ENCODE assay signal across 1 cellular context in genomic region chr3:4748701-4749378, GRCh38.
TF ChIP-seq lines count a peak whose summit lies in the region.

No MANE protein-coding gene starts in this region.

TF ChIP-seq in HepG2, 621 proteins besides CTCF, POLR2A, EP300 and RAD21 (continued from another document and continues in another):
- TF ChIP-seq, protein P1, sequence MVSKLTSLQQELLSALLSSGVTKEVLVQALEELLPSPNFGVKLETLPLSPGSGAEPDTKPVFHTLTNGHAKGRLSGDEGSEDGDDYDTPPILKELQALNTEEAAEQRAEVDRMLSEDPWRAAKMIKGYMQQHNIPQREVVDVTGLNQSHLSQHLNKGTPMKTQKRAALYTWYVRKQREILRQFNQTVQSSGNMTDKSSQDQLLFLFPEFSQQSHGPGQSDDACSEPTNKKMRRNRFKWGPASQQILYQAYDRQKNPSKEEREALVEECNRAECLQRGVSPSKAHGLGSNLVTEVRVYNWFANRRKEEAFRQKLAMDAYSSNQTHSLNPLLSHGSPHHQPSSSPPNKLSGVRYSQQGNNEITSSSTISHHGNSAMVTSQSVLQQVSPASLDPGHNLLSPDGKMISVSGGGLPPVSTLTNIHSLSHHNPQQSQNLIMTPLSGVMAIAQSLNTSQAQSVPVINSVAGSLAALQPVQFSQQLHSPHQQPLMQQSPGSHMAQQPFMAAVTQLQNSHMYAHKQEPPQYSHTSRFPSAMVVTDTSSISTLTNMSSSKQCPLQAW (CRISPR knock-in tag; IDR thresholded peaks at IDR 0.05): peak; percentile 57; the same call in 1 of the 2 replicates
- TF ChIP-seq GZF1 (CRISPR knock-in tag; IDR thresholded peaks at IDR 0.05): no peak
- TF ChIP-seq ZSCAN29 (CRISPR knock-in tag; conservative IDR thresholded peaks at IDR 0.05): no peak
- TF ChIP-seq ZNF883 (CRISPR knock-in tag; IDR thresholded peaks at IDR 0.05; ENCODE audit: not compliant biosample characterization): no peak
- TF ChIP-seq, protein P2, sequence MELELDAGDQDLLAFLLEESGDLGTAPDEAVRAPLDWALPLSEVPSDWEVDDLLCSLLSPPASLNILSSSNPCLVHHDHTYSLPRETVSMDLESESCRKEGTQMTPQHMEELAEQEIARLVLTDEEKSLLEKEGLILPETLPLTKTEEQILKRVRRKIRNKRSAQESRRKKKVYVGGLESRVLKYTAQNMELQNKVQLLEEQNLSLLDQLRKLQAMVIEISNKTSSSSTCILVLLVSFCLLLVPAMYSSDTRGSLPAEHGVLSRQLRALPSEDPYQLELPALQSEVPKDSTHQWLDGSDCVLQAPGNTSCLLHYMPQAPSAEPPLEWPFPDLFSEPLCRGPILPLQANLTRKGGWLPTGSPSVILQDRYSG (CRISPR knock-in tag; IDR thresholded peaks at IDR 0.05): no peak
- TF ChIP-seq ZNF724P (CRISPR knock-in tag; IDR thresholded peaks at IDR 0.05; ENCODE audit: borderline replicate concordance): 0 out of 2 replicates have a peak, but pooled peaks have one; percentile 56
- no peak for TF ChIP-seq MXD3 (CRISPR knock-in tag; IDR thresholded peaks at IDR 0.05)
- TF ChIP-seq ZNF205 (CRISPR knock-in tag; IDR thresholded peaks at IDR 0.05): no peak
- TF ChIP-seq TAF15 (IDR thresholded peaks at IDR 0.05; ENCODE audit: low read depth, low read length, poor library complexity, severe bottlenecking): no peak
- TF ChIP-seq JUNB (CRISPR knock-in tag; IDR thresholded peaks at IDR 0.05; ENCODE audit: borderline replicate concordance): no peak
- TF ChIP-seq FLYWCH1 (CRISPR knock-in tag; IDR thresholded peaks at IDR 0.05): no peak
- TF ChIP-seq TBL1XR1 (IDR thresholded peaks at IDR 0.05; ENCODE audit: borderline replicate concordance, low read length, partially characterized antibody): no peak
- TF ChIP-seq, protein P3, sequence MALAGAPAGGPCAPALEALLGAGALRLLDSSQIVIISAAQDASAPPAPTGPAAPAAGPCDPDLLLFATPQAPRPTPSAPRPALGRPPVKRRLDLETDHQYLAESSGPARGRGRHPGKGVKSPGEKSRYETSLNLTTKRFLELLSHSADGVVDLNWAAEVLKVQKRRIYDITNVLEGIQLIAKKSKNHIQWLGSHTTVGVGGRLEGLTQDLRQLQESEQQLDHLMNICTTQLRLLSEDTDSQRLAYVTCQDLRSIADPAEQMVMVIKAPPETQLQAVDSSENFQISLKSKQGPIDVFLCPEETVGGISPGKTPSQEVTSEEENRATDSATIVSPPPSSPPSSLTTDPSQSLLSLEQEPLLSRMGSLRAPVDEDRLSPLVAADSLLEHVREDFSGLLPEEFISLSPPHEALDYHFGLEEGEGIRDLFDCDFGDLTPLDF (CRISPR knock-in tag; IDR thresholded peaks at IDR 0.05): no peak
- TF ChIP-seq KLF6 (CRISPR knock-in tag; IDR thresholded peaks at IDR 0.05): no peak
- TF ChIP-seq PTBP1 (IDR thresholded peaks at IDR 0.05; ENCODE audit: low read depth, low read length, poor library complexity, severe bottlenecking): no peak
- TF ChIP-seq SOX6 (IDR thresholded peaks at IDR 0.05): no peak
- TF ChIP-seq SOX6 (CRISPR knock-in tag; IDR thresholded peaks at IDR 0.05): peak; percentile 94
- TF ChIP-seq FOSL1 (CRISPR knock-in tag; IDR thresholded peaks at IDR 0.05; ENCODE audit: borderline replicate concordance): no peak
- TF ChIP-seq, protein P4, sequence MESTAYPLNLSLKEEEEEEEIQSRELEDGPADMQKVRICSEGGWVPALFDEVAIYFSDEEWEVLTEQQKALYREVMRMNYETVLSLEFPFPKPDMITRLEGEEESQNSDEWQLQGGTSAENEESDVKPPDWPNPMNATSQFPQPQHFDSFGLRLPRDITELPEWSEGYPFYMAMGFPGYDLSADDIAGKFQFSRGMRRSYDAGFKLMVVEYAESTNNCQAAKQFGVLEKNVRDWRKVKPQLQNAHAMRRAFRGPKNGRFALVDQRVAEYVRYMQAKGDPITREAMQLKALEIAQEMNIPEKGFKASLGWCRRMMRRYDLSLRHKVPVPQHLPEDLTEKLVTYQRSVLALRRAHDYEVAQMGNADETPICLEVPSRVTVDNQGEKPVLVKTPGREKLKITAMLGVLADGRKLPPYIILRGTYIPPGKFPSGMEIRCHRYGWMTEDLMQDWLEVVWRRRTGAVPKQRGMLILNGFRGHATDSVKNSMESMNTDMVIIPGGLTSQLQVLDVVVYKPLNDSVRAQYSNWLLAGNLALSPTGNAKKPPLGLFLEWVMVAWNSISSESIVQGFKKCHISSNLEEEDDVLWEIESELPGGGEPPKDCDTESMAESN (CRISPR knock-in tag; conservative IDR thresholded peaks at IDR 0.05): no peak
- TF ChIP-seq ZNF747 (CRISPR knock-in tag; IDR thresholded peaks at IDR 0.05; ENCODE audit: borderline replicate concordance): no peak
- TF ChIP-seq ZNF329 (CRISPR knock-in tag; IDR thresholded peaks at IDR 0.05; ENCODE audit: low read depth): no peak
- no peak for TF ChIP-seq ZNF766 (CRISPR knock-in tag; IDR thresholded peaks at IDR 0.05; ENCODE audit: borderline replicate concordance)
- TF ChIP-seq, protein P5, sequence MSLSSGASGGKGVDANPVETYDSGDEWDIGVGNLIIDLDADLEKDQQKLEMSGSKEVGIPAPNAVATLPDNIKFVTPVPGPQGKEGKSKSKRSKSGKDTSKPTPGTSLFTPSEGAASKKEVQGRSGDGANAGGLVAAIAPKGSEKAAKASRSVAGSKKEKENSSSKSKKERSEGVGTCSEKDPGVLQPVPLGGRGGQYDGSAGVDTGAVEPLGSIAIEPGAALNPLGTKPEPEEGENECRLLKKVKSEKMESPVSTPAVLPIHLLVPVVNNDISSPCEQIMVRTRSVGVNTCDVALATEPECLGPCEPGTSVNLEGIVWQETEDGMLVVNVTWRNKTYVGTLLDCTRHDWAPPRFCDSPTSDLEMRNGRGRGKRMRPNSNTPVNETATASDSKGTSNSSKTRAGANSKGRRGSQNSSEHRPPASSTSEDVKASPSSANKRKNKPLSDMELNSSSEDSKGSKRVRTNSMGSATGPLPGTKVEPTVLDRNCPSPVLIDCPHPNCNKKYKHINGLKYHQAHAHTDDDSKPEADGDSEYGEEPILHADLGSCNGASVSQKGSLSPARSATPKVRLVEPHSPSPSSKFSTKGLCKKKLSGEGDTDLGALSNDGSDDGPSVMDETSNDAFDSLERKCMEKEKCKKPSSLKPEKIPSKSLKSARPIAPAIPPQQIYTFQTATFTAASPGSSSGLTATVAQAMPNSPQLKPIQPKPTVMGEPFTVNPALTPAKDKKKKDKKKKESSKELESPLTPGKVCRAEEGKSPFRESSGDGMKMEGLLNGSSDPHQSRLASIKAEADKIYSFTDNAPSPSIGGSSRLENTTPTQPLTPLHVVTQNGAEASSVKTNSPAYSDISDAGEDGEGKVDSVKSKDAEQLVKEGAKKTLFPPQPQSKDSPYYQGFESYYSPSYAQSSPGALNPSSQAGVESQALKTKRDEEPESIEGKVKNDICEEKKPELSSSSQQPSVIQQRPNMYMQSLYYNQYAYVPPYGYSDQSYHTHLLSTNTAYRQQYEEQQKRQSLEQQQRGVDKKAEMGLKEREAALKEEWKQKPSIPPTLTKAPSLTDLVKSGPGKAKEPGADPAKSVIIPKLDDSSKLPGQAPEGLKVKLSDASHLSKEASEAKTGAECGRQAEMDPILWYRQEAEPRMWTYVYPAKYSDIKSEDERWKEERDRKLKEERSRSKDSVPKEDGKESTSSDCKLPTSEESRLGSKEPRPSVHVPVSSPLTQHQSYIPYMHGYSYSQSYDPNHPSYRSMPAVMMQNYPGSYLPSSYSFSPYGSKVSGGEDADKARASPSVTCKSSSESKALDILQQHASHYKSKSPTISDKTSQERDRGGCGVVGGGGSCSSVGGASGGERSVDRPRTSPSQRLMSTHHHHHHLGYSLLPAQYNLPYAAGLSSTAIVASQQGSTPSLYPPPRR (CRISPR knock-in tag; IDR thresholded peaks at IDR 0.05; ENCODE audit: borderline replicate concordance): peak; percentile 32; the same call in 1 of the 2 replicates
- TF ChIP-seq TIGD3 (CRISPR knock-in tag; IDR thresholded peaks at IDR 0.05; ENCODE audit: borderline replicate concordance): no peak
- TF ChIP-seq ZSCAN21 (CRISPR knock-in tag; IDR thresholded peaks at IDR 0.05; ENCODE audit: borderline replicate concordance): no peak
- 0 out of 2 replicates have a peak, but pooled peaks have one; percentile 21 for TF ChIP-seq CREM (IDR thresholded peaks at IDR 0.05)
- no peak for TF ChIP-seq CREM (CRISPR knock-in tag; IDR thresholded peaks at IDR 0.05)
- no peak for TF ChIP-seq SAFB2 (CRISPR knock-in tag; IDR thresholded peaks at IDR 0.05; ENCODE audit: borderline replicate concordance, low read depth)
- no peak for TF ChIP-seq JUND (CRISPR knock-in tag; IDR thresholded peaks at IDR 0.05)
- TF ChIP-seq NR2C2 (CRISPR knock-in tag; IDR thresholded peaks at IDR 0.05; ENCODE audit: borderline replicate concordance): no peak
- TF ChIP-seq ZNF24 (IDR thresholded peaks at IDR 0.05): no peak
- TF ChIP-seq IRX3 (CRISPR knock-in tag; IDR thresholded peaks at IDR 0.05; ENCODE audit: borderline replicate concordance, low read depth): no peak
- TF ChIP-seq ZNF431 (CRISPR knock-in tag; IDR thresholded peaks at IDR 0.05; ENCODE audit: borderline replicate concordance, low read depth): no peak
- TF ChIP-seq, protein P6, sequence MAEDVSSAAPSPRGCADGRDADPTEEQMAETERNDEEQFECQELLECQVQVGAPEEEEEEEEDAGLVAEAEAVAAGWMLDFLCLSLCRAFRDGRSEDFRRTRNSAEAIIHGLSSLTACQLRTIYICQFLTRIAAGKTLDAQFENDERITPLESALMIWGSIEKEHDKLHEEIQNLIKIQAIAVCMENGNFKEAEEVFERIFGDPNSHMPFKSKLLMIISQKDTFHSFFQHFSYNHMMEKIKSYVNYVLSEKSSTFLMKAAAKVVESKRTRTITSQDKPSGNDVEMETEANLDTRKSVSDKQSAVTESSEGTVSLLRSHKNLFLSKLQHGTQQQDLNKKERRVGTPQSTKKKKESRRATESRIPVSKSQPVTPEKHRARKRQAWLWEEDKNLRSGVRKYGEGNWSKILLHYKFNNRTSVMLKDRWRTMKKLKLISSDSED (CRISPR knock-in tag; IDR thresholded peaks at IDR 0.05): no peak
- TF ChIP-seq, protein P7, sequence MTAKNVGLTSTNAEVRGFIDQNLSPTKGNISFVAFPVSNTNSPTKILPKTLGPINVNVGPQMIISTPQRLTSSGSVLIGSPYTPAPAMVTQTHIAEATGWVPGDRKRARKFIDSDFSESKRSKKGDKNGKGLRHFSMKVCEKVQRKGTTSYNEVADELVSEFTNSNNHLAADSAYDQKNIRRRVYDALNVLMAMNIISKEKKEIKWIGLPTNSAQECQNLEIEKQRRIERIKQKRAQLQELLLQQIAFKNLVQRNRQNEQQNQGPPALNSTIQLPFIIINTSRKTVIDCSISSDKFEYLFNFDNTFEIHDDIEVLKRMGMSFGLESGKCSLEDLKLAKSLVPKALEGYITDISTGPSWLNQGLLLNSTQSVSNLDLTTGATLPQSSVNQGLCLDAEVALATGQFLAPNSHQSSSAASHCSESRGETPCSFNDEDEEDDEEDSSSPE (CRISPR knock-in tag; IDR thresholded peaks at IDR 0.05): no peak
- TF ChIP-seq, protein P8, sequence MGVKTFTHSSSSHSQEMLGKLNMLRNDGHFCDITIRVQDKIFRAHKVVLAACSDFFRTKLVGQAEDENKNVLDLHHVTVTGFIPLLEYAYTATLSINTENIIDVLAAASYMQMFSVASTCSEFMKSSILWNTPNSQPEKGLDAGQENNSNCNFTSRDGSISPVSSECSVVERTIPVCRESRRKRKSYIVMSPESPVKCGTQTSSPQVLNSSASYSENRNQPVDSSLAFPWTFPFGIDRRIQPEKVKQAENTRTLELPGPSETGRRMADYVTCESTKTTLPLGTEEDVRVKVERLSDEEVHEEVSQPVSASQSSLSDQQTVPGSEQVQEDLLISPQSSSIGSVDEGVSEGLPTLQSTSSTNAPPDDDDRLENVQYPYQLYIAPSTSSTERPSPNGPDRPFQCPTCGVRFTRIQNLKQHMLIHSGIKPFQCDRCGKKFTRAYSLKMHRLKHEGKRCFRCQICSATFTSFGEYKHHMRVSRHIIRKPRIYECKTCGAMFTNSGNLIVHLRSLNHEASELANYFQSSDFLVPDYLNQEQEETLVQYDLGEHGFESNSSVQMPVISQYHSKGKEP (CRISPR knock-in tag; IDR thresholded peaks at IDR 0.05): no peak
- TF ChIP-seq ZNF580 (CRISPR knock-in tag; IDR thresholded peaks at IDR 0.05; ENCODE audit: borderline replicate concordance, low read depth): no peak
- no peak for TF ChIP-seq HOXA5 (CRISPR knock-in tag; IDR thresholded peaks at IDR 0.05)
- no peak for TF ChIP-seq ZNF577 (CRISPR knock-in tag; IDR thresholded peaks at IDR 0.05; ENCODE audit: borderline replicate concordance, low read depth)
- peak; percentile 52 for TF ChIP-seq FOXA3 (CRISPR knock-in tag; IDR thresholded peaks at IDR 0.05)
- TF ChIP-seq, protein P9, sequence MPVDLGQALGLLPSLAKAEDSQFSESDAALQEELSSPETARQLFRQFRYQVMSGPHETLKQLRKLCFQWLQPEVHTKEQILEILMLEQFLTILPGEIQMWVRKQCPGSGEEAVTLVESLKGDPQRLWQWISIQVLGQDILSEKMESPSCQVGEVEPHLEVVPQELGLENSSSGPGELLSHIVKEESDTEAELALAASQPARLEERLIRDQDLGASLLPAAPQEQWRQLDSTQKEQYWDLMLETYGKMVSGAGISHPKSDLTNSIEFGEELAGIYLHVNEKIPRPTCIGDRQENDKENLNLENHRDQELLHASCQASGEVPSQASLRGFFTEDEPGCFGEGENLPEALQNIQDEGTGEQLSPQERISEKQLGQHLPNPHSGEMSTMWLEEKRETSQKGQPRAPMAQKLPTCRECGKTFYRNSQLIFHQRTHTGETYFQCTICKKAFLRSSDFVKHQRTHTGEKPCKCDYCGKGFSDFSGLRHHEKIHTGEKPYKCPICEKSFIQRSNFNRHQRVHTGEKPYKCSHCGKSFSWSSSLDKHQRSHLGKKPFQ (CRISPR knock-in tag; IDR thresholded peaks at IDR 0.05; ENCODE audit: insufficient replicate concordance): no peak
- TF ChIP-seq PLRG1 (conservative IDR thresholded peaks at IDR 0.05): no peak
